In genomic region chr2:161414385-161415040, GRCh38 we compare ENCODE assay signal across 8 cellular contexts. TPM values are rescaled to one million over a fixed set of nuclear protein-coding genes. Genes with fewer than 3 reads are reported as not detected.
DNase-seq lines count a peak whose midpoint lies in the region; ATAC-seq and TF ChIP-seq lines count a peak whose summit lies in the region.

No MANE protein-coding gene starts in this region.

- peaks cover 29 to 38% of the 10 kb centered on the region in 2 donors for H3K4me1 Mint-ChIP-seq in effector memory CD8-positive, alpha-beta T cell (ENCODE audit: low read depth in 2 of 2)

- no peaks in the 10 kb centered on the region for H3K9me3 ChIP-seq in SJSA1 (replicated peaks)
- H3K9me3 ChIP-seq in mononuclear cell (ENCODE audit: low read depth, low read length), result no peaks in the 10 kb centered on the region

- DNase-seq in AG09309 (ENCODE audit: low read depth), result no peak
- peak; percentile 67 to 72 for DNase-seq in SJSA1 (ENCODE audit: low read depth in 1 of 2, low spot score in 2 of 2)
- no peak for DNase-seq in effector memory CD8-positive, alpha-beta T cell
- DNase-seq in NCI-H187 treated with DMSO at 0.1 percent for 48 hours (lab: John Stamatoyannopoulos, UW), result no peak

- no peaks in the 10 kb centered on the region for H3K9me3 Mint-ChIP-seq in effector memory CD8-positive, alpha-beta T cell

- H3K27ac Mint-ChIP-seq in effector memory CD8-positive, alpha-beta T cell, result no peak overlapping the region

- H3K36me3 ChIP-seq in SJSA1, result peaks cover 8% of the 10 kb centered on the region; the same call in 1 of the 2 replicates

- H3K4me3 ChIP-seq in AG09309 (ENCODE audit: control insufficient read depth, low read depth, low read length) (peak overlapping the region; percentile 55), GM12875 (ENCODE audit: low read depth, low read length) (peak overlapping the region; percentile 41), SJSA1 (peak overlapping the region; percentile 48), mononuclear cell (ENCODE audit: low read length) (peak overlapping the region; percentile 5)

- H3K27ac ChIP-seq in SJSA1, result no peak overlapping the region

- H3K27me3 ChIP-seq in SJSA1 (replicated peaks), result no peaks in the 10 kb centered on the region
- H3K27me3 ChIP-seq in mononuclear cell (ENCODE audit: insufficient read depth, low read length), result peaks cover 66% of the 10 kb centered on the region

- H3K36me3 Mint-ChIP-seq in effector memory CD8-positive, alpha-beta T cell (ENCODE audit: insufficient read depth), result no peaks in the 10 kb centered on the region

- ATAC-seq in HG03039 (IDR thresholded peaks at IDR 0.05; ENCODE audit: unreplicated experiment), result peak; percentile 41
- peak; percentile 36 for ATAC-seq in effector memory CD8-positive, alpha-beta T cell (replicated peaks)
- ATAC-seq in GM18870 (IDR thresholded peaks at IDR 0.05; ENCODE audit: unreplicated experiment), result no peak

- H3K4me3 Mint-ChIP-seq in effector memory CD8-positive, alpha-beta T cell, result peak overlapping the region; percentile 76 to 79

- TF ChIP-seq CTCF in AG09309 (IDR thresholded peaks at IDR 0.05; ENCODE audit: control insufficient read depth, insufficient read depth, low read depth, low read length, missing control alignments) (no peak), GM12875 (IDR thresholded peaks at IDR 0.05; ENCODE audit: borderline replicate concordance, insufficient read depth, low read depth, low read length) (0 out of 2 replicates have a peak, but pooled peaks have one; percentile 1)

- H3K27me3 Mint-ChIP-seq in effector memory CD8-positive, alpha-beta T cell, result peaks cover 54 to 59% of the 10 kb centered on the region in 2 donors

- H3K4me1 ChIP-seq in SJSA1 (replicated peaks) (peaks cover 6% of the 10 kb centered on the region), mononuclear cell (ENCODE audit: insufficient read depth, low read length) (peaks cover 47% of the 10 kb centered on the region)

RNA-seq across cellular contexts. Expression of gene TBR1, which starts 1.6 kb away (rescaled TPM):
- 0.03 TPM in 1 of 2 replicates, not detected in the other for total RNA-seq in SJSA1 (2014; rRNA removed; shearing (Covaris generic))
- total RNA-seq in mononuclear cell, result 0.10 TPM

Comparison
In these comparisons a context has a peak if more than half of its experiments do, and no peak if none do; other contexts are left out.
1. DNase-seq: peak in SJSA1 (2 of 2); none in AG09309 (single experiment), effector memory CD8-positive, alpha-beta T cell (0 of 3) and NCI-H187 treated with DMSO at 0.1 percent for 48 hours (single experiment).
2. H3K4me3 ChIP-seq: peak in every context shown above with its lines; median percentile 55 in AG09309; 48 in SJSA1; 41 in GM12875; 5 in mononuclear cell.